Comparison of ENCODE assay signal across 9 cellular contexts in genomic region chr1:89631756-89632155, GRCh38. TPM values are rescaled to one million over a fixed set of nuclear protein-coding genes. Genes with fewer than 3 reads are reported as not detected.
DNase-seq lines count a peak whose midpoint lies in the region; ATAC-seq, FAIRE-seq and TF ChIP-seq lines count a peak whose summit lies in the region.
"Had no signal": no experiment of that assay in that cellular context is flagged by ENCODE, and none has a peak within 500 bp of the region (broad histone marks: within the 10 kb centered on the region; RNA-seq: fewer than 3 reads in every experiment).

No MANE protein-coding gene starts in this region.

- no peaks in the 10 kb centered on the region for H3K27me3 ChIP-seq in heart left ventricle

- POLR2A ChIA-PET in activated CD4-positive, alpha-beta memory T cell treated with anti-CD3 and anti-CD28 coated beads for 36 hours (lab: Charles Lee) = interaction anchor here (1.0 to 13.0 kb wide), 5 partner anchors 24 to 149 kb away, joined by 3 to 225 read pairs (median 11); no protein-coding TSS in a partner anchor

- H3K27ac ChIP-seq in heart left ventricle = peak overlapping the region; percentile 90 to 99 (median 95)

- DNase-seq in GM12892 (ENCODE audit: insufficient read length) (no peak), heart left ventricle (peak in 1 of 5 donors; percentile 42), retinal pigment epithelial cell (ENCODE audit: low read depth) (no peak)
- no peak for DNase-seq in activated CD4-positive, alpha-beta memory T cell treated with anti-CD3 and anti-CD28 coated beads for 36 hours
- DNase-seq in activated effector memory CD4-positive, alpha-beta T cell treated with anti-CD3 and anti-CD28 coated beads, Interleukin-2, amount 50 U/mL, for 16 hours = no peak
- DNase-seq: NCI-H2107 had no signal

- TF ChIP-seq POLR2A in GM12892 (IDR thresholded peaks at IDR 0.05; ENCODE audit: low read depth, low read length) (no peak), heart left ventricle (IDR thresholded peaks at IDR 0.05) (no peak)

- peaks cover 21% of the 10 kb centered on the region for H3K36me3 Mint-ChIP-seq in activated CD4-positive, alpha-beta memory T cell treated with anti-CD3 and anti-CD28 coated beads for 36 hours

- peaks cover 0 to 7% (median 0%) of the 10 kb centered on the region in 9 donors for H3K36me3 ChIP-seq in heart left ventricle

- H3K4me3 ChIP-seq in heart left ventricle (peak overlapping the region in 10 of 12 donors; percentile 80 to 97 (median 95)), retinal pigment epithelial cell (ENCODE audit: low read length) (peak overlapping the region; percentile 73)

- TF ChIP-seq CTCF in heart left ventricle (IDR thresholded peaks at IDR 0.05) (no peak), retinal pigment epithelial cell (conservative IDR thresholded peaks at IDR 0.05; ENCODE audit: low read depth, low read length) (no peak)

- intact Hi-C loops in activated CD4-positive, alpha-beta memory T cell treated with anti-CD3 and anti-CD28 coated beads for 36 hours (cut with micrococcal nuclease) = loop anchor here (1.0 to 2.0 kb wide), 3 partner anchors 20 to 213 kb away; no protein-coding TSS in a partner anchor
- intact Hi-C loops in heart left ventricle (cut with DNase I) = loop anchor here (1.0 to 10.0 kb wide), 7 partner anchors 61 to 363 kb away; partner anchors contain the start of gene ZNF326 (in 3 of the 10)

- H3K9me3 Mint-ChIP-seq in activated CD4-positive, alpha-beta memory T cell treated with anti-CD3 and anti-CD28 coated beads for 36 hours = no peaks in the 10 kb centered on the region

- H3K4me1 ChIP-seq in heart left ventricle = peaks cover 0 to 62% (median 27%) of the 10 kb centered on the region in 12 donors

- ATAC-seq in heart left ventricle (peak; percentile 13 to 44 (median 25)), HG02870 (IDR thresholded peaks at IDR 0.05; ENCODE audit: unreplicated experiment) (no peak), GM21381 (IDR thresholded peaks at IDR 0.05; ENCODE audit: unreplicated experiment) (no peak), GM19351 (IDR thresholded peaks at IDR 0.05; ENCODE audit: unreplicated experiment) (no peak)

- H3K4me3 Mint-ChIP-seq in activated CD4-positive, alpha-beta memory T cell treated with anti-CD3 and anti-CD28 coated beads for 36 hours = peak overlapping the region; percentile 93

- no peaks in the 10 kb centered on the region for H3K27me3 Mint-ChIP-seq in activated CD4-positive, alpha-beta memory T cell treated with anti-CD3 and anti-CD28 coated beads for 36 hours

- 26 to 36% (median 28%) methylated on average over 7 of the region's 7 CpGs for WGBS in heart left ventricle, 4 donors

- FAIRE-seq in GM12892 (lab: Jason Lieb, UNC) = peak; percentile 24

- CTCF ChIA-PET in activated CD4-positive, alpha-beta memory T cell treated with anti-CD3 and anti-CD28 coated beads for 36 hours (lab: Charles Lee) = interaction anchor here (1.1 to 12.3 kb wide), 10 partner anchors 9 to 149 kb away, joined by 3 to 154 read pairs (median 11); no protein-coding TSS in a partner anchor

- peaks cover 69% of the 10 kb centered on the region for H3K4me1 Mint-ChIP-seq in activated CD4-positive, alpha-beta memory T cell treated with anti-CD3 and anti-CD28 coated beads for 36 hours (ENCODE audit: low read depth)

- no peaks in the 10 kb centered on the region for H3K9me3 ChIP-seq in heart left ventricle

- peak overlapping the region; percentile 95 for H3K27ac Mint-ChIP-seq in activated CD4-positive, alpha-beta memory T cell treated with anti-CD3 and anti-CD28 coated beads for 36 hours

RNA-seq across cellular contexts. Expression of gene LRRC8C, which starts 1.2 kb away (rescaled TPM):
- 1.3 TPM for polyA plus RNA-seq in GM12892 (2012; ENCODE audit: missing spikeins)
- 10 to 100 TPM; 36.4 to 40.4 TPM for total RNA-seq in activated CD4-positive, alpha-beta memory T cell treated with anti-CD3 and anti-CD28 coated beads for 36 hours
- total RNA-seq in heart left ventricle = 10 to 100 TPM in 3 of 9 donors, 1 to 10 TPM in 6; 5.6 to 16.3 (median 9.7) TPM
- 1 to 10 TPM; 3.2 to 4.6 TPM for polyA plus RNA-seq in heart left ventricle

Comparison
In these comparisons a context has a peak if more than half of its experiments do, and no peak if none do; other contexts are left out.
1. ATAC-seq: peak in heart left ventricle (4 of 4); none in HG02870 (single experiment), GM21381 (single experiment) and GM19351 (single experiment).